ENCODE assay signal across 30 cellular contexts in the genomic region with DNA sequence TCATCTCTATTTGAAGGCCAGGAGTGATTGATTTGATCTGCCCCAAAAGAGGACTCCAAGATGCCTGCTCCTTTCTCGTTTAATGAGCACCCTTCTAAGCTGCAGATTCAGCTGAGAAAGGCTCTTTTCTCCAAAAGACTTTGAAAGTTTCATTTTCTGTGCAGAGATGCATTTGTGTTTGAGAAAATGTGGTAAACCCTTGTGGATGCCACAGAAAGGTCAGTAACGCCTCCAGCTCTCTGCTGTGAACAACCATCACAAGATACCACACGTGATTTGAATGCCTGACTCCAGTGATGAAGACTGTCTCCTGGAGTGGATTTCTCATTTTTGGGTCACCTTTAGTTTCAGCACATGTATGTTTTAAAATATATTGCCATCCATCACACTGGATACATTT. TPM values are rescaled to one million over a fixed set of nuclear protein-coding genes. Genes with fewer than 3 reads are reported as not detected.
"Had no signal": no experiment of that assay in that cellular context is flagged by ENCODE, and none has a peak within 500 bp of the region (broad histone marks: within the 10 kb centered on the region; RNA-seq: fewer than 3 reads in every experiment).

No MANE protein-coding gene starts in this region.

- H3K36me3 ChIP-seq: heart right ventricle, neutrophil, ovary, right lobe of liver, stomach, thyroid gland, upper lobe of left lung, vagina, WERI-Rb-1 had no signal

- DNase-seq: activated CD4-positive, alpha-beta memory T cell treated with anti-CD3 and anti-CD28 coated beads for 36 hours; activated CD4-positive, alpha-beta T cell treated with anti-CD3 and anti-CD28 coated beads, Interleukin-2, amount 10 ng/mL, durations not matched to agents 24 days and 14 days; activated CD8-positive, alpha-beta memory T cell treated with anti-CD3 and anti-CD28 coated beads, Interleukin-2, amount 50 U/mL, for 4 hours; activated gamma-delta T cell; activated naive CD4-positive, alpha-beta T cell treated with anti-CD3 and anti-CD28 coated beads, Interleukin-2, amount 10 ng/mL, durations not matched to agents 7 days and 5 days; activated naive CD8-positive, alpha-beta T cell treated with anti-CD3 and anti-CD28 coated beads, Interleukin-2, amount 10 ng/mL, durations not matched to agents 7 days and 5 days; activated T-cell treated with anti-CD3 and anti-CD28 coated beads, Interleukin-2, amount 50 U/mL, for 24 hours; amniotic stem cell; caudate nucleus; foreskin keratinocyte; heart right ventricle; naive B cell; nephron progenitor cell; ovary; right lobe of liver; stimulated activated CD4-positive, alpha-beta T cell treated with anti-CD3 and anti-CD28 coated beads, Interleukin-12 subunit alpha, Interleukin-12 subunit beta, amount 100 ng/mL, for 4 hours; stimulated activated CD4-positive, alpha-beta T cell treated with anti-CD3 and anti-CD28 coated beads, Interleukin-4, amount 100 ng/mL, for 4 hours; stimulated activated CD8-positive, alpha-beta memory T cell treated with anti-CD3 and anti-CD28 coated beads, Interleukin-4, amount 100 ng/mL, for 48 hours; stomach; T1000; thyroid gland; upper lobe of left lung; WERI-Rb-1 had no signal

- H3K27me3 ChIP-seq: foreskin keratinocyte, heart right ventricle, neutrophil, ovary, right lobe of liver, stomach, thyroid gland, upper lobe of left lung, vagina had no signal

- H3K4me3 ChIP-seq: heart right ventricle, ovary, right lobe of liver, skin epidermis, stomach, thyroid gland, upper lobe of left lung, vagina had no signal

- H3K9me3 ChIP-seq: heart right ventricle, neutrophil, ovary, right lobe of liver, stomach, thyroid gland, upper lobe of left lung, vagina had no signal

- FAIRE-seq: endothelial cell of umbilical vein had no signal

- H3K4me1 ChIP-seq: foreskin keratinocyte, heart right ventricle, right lobe of liver, stomach, thyroid gland, upper lobe of left lung, vagina had no signal

- H3K27ac ChIP-seq: foreskin keratinocyte, heart right ventricle, neutrophil, ovary, right lobe of liver, skin epidermis, stomach, thyroid gland, upper lobe of left lung, vagina, WERI-Rb-1 had no signal

- ATAC-seq: activated CD4-positive, CD25-positive, alpha-beta regulatory T cell treated with anti-CD3 and anti-CD28 coated beads, Interleukin-2, amount 50 U/mL, for 24 hours; foreskin keratinocyte; heart right ventricle; right lobe of liver; stimulated activated memory B cell treated with anti-CD40 and anti-IgM and Interleukin-4, amounts not matched to agents 10 μg/mL and 1 μg/mL and 100 μg/mL, for 72 hours had no signal

RNA-seq across cellular contexts. Expression of a gene that starts 35.0 kb away (rescaled TPM):
- total RNA-seq: activated CD4-positive, alpha-beta memory T cell treated with anti-CD3 and anti-CD28 coated beads for 36 hours; activated CD4-positive, alpha-beta T cell treated with anti-CD3 and anti-CD28 coated beads, Interleukin-2, amount 10 ng/mL, durations not matched to agents 24 days and 14 days; activated CD8-positive, alpha-beta memory T cell treated with anti-CD3 and anti-CD28 coated beads for 36 hours; activated naive CD8-positive, alpha-beta T cell treated with anti-CD3 and anti-CD28 coated beads, Interleukin-2, amount 10 ng/mL, durations not matched to agents 7 days and 5 days had no signal
